ENCODE assay signal across 10 cellular contexts in the genomic region with DNA sequence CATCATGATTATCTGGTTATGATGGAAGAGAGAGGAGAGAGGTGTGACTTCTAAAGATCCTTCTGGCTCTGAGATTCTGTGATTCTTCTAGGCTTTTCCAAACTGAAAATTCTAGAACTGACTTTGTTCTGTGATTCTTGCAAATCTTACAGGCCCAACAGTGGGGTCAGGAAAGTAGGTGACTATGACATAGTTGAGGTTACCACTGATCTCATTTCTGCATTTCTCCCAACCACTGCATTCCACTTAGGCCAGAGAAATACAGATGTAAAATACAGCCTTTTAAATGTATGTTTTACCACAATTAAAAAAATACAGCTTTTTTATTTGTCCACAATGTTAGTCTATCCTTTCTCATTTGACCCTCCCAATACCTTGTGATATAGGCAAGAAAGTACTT.
A peak's percentile ranks its signal among the peaks of the same experiment; 100 is the strongest.
DNase-seq lines count a peak whose midpoint lies in the region; ATAC-seq and TF ChIP-seq lines count a peak whose summit lies in the region.
"Had no signal": no experiment of that assay in that cellular context is flagged by ENCODE, and none has a peak within 500 bp of the region (broad histone marks: within the 10 kb centered on the region; RNA-seq: fewer than 3 reads in every experiment).

No MANE protein-coding gene starts in this region.

- peak overlapping the region; percentile 78 for H3K27ac ChIP-seq in brain microvascular endothelial cell

- H3K4me3 ChIP-seq in BJ (ENCODE audit: low read depth, low read length) (no peak overlapping the region), brain microvascular endothelial cell (ENCODE audit: low read depth, low read length) (no peak overlapping the region)
- H3K4me3 ChIP-seq: pancreas had no signal

- no peaks in the 10 kb centered on the region for H3K27me3 Mint-ChIP-seq in natural killer cell treated with Interleukin-12 subunit alpha and Interleukin-12 subunit beta and Interleukin-15 and Interleukin-18, amount 100 ng/mL, for 72 hours

- H3K36me3 Mint-ChIP-seq in natural killer cell treated with Interleukin-12 subunit alpha and Interleukin-12 subunit beta and Interleukin-15 and Interleukin-18, amount 100 ng/mL, for 72 hours, result peaks cover 4% of the 10 kb centered on the region

- no peaks in the 10 kb centered on the region for H3K27me3 ChIP-seq in BJ (ENCODE audit: control insufficient read depth, insufficient read depth, low read length)
- H3K27me3 ChIP-seq in brain microvascular endothelial cell (replicated peaks), result no peaks in the 10 kb centered on the region
- H3K27me3 ChIP-seq: pancreas had no signal

- H3K4me3 Mint-ChIP-seq in natural killer cell treated with Interleukin-12 subunit alpha and Interleukin-12 subunit beta and Interleukin-15 and Interleukin-18, amount 100 ng/mL, for 72 hours, result peak overlapping the region; percentile 35

- peak overlapping the region; percentile 91 to 98 for H3K27ac Mint-ChIP-seq in natural killer cell treated with Interleukin-12 subunit alpha and Interleukin-12 subunit beta and Interleukin-15 and Interleukin-18, amount 100 ng/mL, for 72 hours

- POLR2A ChIA-PET in BJ (lab: Charles Lee), result no interaction called here

- DNase-seq in BJ (ENCODE audit: low read depth) (peak; percentile 71), HS-5 (ENCODE audit: low read depth) (peak; percentile 35), brain microvascular endothelial cell (peak; percentile 90), AML-193 (lab: John Stamatoyannopoulos, UW) (no peak), DMS53 (lab: John Stamatoyannopoulos, UW) (no peak)
- DNase-seq in natural killer cell treated with Interleukin-12 subunit alpha and Interleukin-12 subunit beta and Interleukin-15 and Interleukin-18, amount 100 ng/mL, for 72 hours (ENCODE audit: low spot score), result no peak
- no peak for DNase-seq in activated CD4-positive, CD25-positive, alpha-beta regulatory T cell treated with anti-CD3 and anti-CD28 coated beads, Interleukin-2, amount 50 U/mL, for 72 hours
- DNase-seq in activated effector memory CD4-positive, alpha-beta T cell treated with anti-CD3 and anti-CD28 coated beads, Interleukin-2, amount 50 U/mL, for 16 hours, result no peak
- DNase-seq: pancreas, SIG-M5 had no signal

- TF ChIP-seq CTCF in BJ (IDR thresholded peaks at IDR 0.05; ENCODE audit: insufficient read depth, low read depth, low read length) (no peak), brain microvascular endothelial cell (IDR thresholded peaks at IDR 0.05; ENCODE audit: low read depth, low read length, missing control alignments) (no peak)

- H3K36me3 ChIP-seq in BJ (ENCODE audit: control insufficient read depth, insufficient read depth, low read length) (no peaks in the 10 kb centered on the region), brain microvascular endothelial cell (replicated peaks) (no peaks in the 10 kb centered on the region)
- H3K36me3 ChIP-seq: pancreas had no signal

- peak in 1 of 2 donors; percentile 39 for ATAC-seq in natural killer cell treated with Interleukin-12 subunit alpha and Interleukin-12 subunit beta and Interleukin-15 and Interleukin-18, amount 100 ng/mL, for 72 hours

- in situ Hi-C loops in brain microvascular endothelial cell (cut with HindIII; ENCODE audit: low pct_ligation_motif_present, low sequenced_read_pairs), result no loop called here

- CTCF ChIA-PET in BJ (lab: Yijun Ruan, JAX), result interaction anchor here (0.7 to 5.3 kb wide), 6 partner anchors 10 to 134 kb away, joined by 3 to 21 read pairs (median 4); a partner anchor contains a TSS

- H3K9me3 Mint-ChIP-seq in natural killer cell treated with Interleukin-12 subunit alpha and Interleukin-12 subunit beta and Interleukin-15 and Interleukin-18, amount 100 ng/mL, for 72 hours, result peaks cover 7% of the 10 kb centered on the region

- peaks cover 78 to 79% of the 10 kb centered on the region in 2 donors for H3K4me1 Mint-ChIP-seq in natural killer cell treated with Interleukin-12 subunit alpha and Interleukin-12 subunit beta and Interleukin-15 and Interleukin-18, amount 100 ng/mL, for 72 hours (ENCODE audit: low read depth in 2 of 2)

Comparison
In these comparisons a context has a peak if more than half of its experiments do, and no peak if none do; other contexts are left out.
1. DNase-seq: peak in BJ (single experiment), HS-5 (single experiment) and brain microvascular endothelial cell (single experiment); none in natural killer cell treated with Interleukin-12 subunit alpha and Interleukin-12 subunit beta and Interleukin-15 and Interleukin-18, amount 100 ng/mL, for 72 hours (single experiment), AML-193 (0 of 2), activated CD4-positive, CD25-positive, alpha-beta regulatory T cell treated with anti-CD3 and anti-CD28 coated beads, Interleukin-2, amount 50 U/mL, for 72 hours (single experiment), DMS53 (single experiment) and activated effector memory CD4-positive, alpha-beta T cell treated with anti-CD3 and anti-CD28 coated beads, Interleukin-2, amount 50 U/mL, for 16 hours (single experiment).